11 cellular contexts compared by ENCODE assay signal in genomic region chr21:46297311-46298082, GRCh38. TPM values are rescaled to one million over a fixed set of nuclear protein-coding genes. Genes with fewer than 3 reads are reported as not detected.
A peak's percentile ranks its signal among the peaks of the same experiment; 100 is the strongest.
DNase-seq lines count a peak whose midpoint lies in the region; ATAC-seq, FAIRE-seq and TF ChIP-seq lines count a peak whose summit lies in the region.
"Had no signal": no experiment of that assay in that cellular context is flagged by ENCODE, and none has a peak within 500 bp of the region (broad histone marks: within the 10 kb centered on the region; RNA-seq: fewer than 3 reads in every experiment).

No MANE protein-coding gene starts in this region.

- 0 out of 3 replicates have a peak overlapping the region, but pooled peaks have one; percentile 2 for H3K27ac ChIP-seq in K562 (ENCODE audit: extremely low read depth, low read depth, low read length)
- H3K27ac ChIP-seq in stomach: peak overlapping the region in 4 of 5 donors; percentile 57 to 80 (median 72)

- no peak for TF ChIP-seq EP300 in K562 (IDR thresholded peaks at IDR 0.05; ENCODE audit: low read length)
- TF ChIP-seq EP300 in stomach (IDR thresholded peaks at IDR 0.05): no peak

- H3K9me1 ChIP-seq in K562 (ENCODE audit: control insufficient read depth, insufficient read depth, low read length): no peaks in the 10 kb centered on the region

- CTCF ChIA-PET in K562 (lab: Yijun Ruan, JAX; ENCODE audit: low intra/inter-chr PET ratio): no interaction called here

- no peak for ATAC-seq in K562
- peak; percentile 25 for ATAC-seq in left colon
- ATAC-seq in HG02981 (IDR thresholded peaks at IDR 0.05; ENCODE audit: unreplicated experiment): no peak

- no peak overlapping the region for H2AFZ ChIP-seq in K562 (ENCODE audit: low read depth, low read length)

- H3K9ac ChIP-seq in K562 (ENCODE audit: insufficient read depth in 1 of 2, low read depth in 2 of 2, low read length in 2 of 2): no peak overlapping the region

- TF ChIP-seq RAD21 in K562 (CRISPR knock-in tag; conservative IDR thresholded peaks at IDR 0.05 in 1 of 2, IDR thresholded peaks at IDR 0.05 in 1 of 2): no peak

- FAIRE-seq in K562 (lab: Jason Lieb, UNC): no peak
- FAIRE-seq: islet of Langerhans had no signal

- POLR2A ChIA-PET in K562 (lab: Yijun Ruan, JAX): interaction anchor here (0.6 to 2.0 kb wide), 5 partner anchors 9 to 306 kb away, joined by 3 to 6 read pairs (median 4); no protein-coding TSS in a partner anchor

- no peaks in the 10 kb centered on the region for H3K79me2 ChIP-seq in K562 (ENCODE audit: control insufficient read depth, insufficient read depth, low read length)

- no TSS peak for BruUV-seq in K562 (replicated peaks; lab: Mats Ljungman, UMichigan)

- in situ Hi-C loops in K562 (cut with MboI): no loop called here

- no peaks in the 10 kb centered on the region for H4K20me1 ChIP-seq in K562 (replicated peaks; ENCODE audit: control insufficient read depth, insufficient read depth, low read length)

- WGBS in K562 (ENCODE audit: insufficient coverage, low coverage, missing lambda C conversion rate): 93% methylated on average over 58 of the region's 77 CpGs
- WGBS in stomach, 5 donors: 1 to 6% (median 3%) methylated on average over 45 to 77 of the region's 77 CpGs

- no peak for TF ChIP-seq POLR2A in K562 (conservative IDR thresholded peaks at IDR 0.05)
- no peak for TF ChIP-seq POLR2A in stomach (IDR thresholded peaks at IDR 0.05)

- intact Hi-C loops in K562 (cut with micrococcal nuclease) (no loop called here), left colon (cut with DNase I, micrococcal nuclease) (no loop called here), stomach (cut with DNase I; ENCODE audit: low total_unique reads) (no loop called here)

- peaks cover 11 to 38% of the 10 kb centered on the region in 2 experiments for H3K4me1 ChIP-seq in K562 (replicated peaks in 1 of 2; ENCODE audit: control insufficient read depth in 2 of 2, insufficient read depth in 2 of 2, low read length in 2 of 2)
- H3K4me1 ChIP-seq in stomach: peaks cover 11 to 35% (median 30%) of the 10 kb centered on the region in 4 donors

- no peak for TF ChIP-seq CTCF in K562 (IDR thresholded peaks at IDR 0.05 in 2 of 3, conservative IDR thresholded peaks at IDR 0.05 in 1 of 3; ENCODE audit: insufficient read depth in 2 of 3, low read depth in 1 of 3, low read length in 3 of 3)
- TF ChIP-seq CTCF in stomach (IDR thresholded peaks at IDR 0.05): no peak

- H3K4me3 ChIP-seq in K562 (no peak overlapping the region), stomach (peak overlapping the region; percentile 45 to 63 (median 51))

- H3K9me3 ChIP-seq in K562 (replicated peaks; ENCODE audit: control insufficient read depth, insufficient read depth, low read depth, low read length): no peaks in the 10 kb centered on the region
- H3K9me3 ChIP-seq in stomach: no peaks in the 10 kb centered on the region

- H3K27me3 ChIP-seq in K562 (ENCODE audit: control insufficient read depth in 2 of 2, insufficient read depth in 2 of 2, low read length in 2 of 2) (no peaks in the 10 kb centered on the region), stomach (peaks cover 0 to 27% (median 10%) of the 10 kb centered on the region in 3 donors)

- H3K4me2 ChIP-seq in K562 (ENCODE audit: insufficient read depth, low read length): no peak overlapping the region

- peak; percentile 32 for DNase-seq in DMS79 treated with DMSO at 0.1 percent for 48 hours (lab: John Stamatoyannopoulos, UW)
- no peak for DNase-seq in DMS79 (lab: John Stamatoyannopoulos, UW)
- DNase-seq in K562 (ENCODE audit: extremely low read depth in 1 of 4, low spot score in 3 of 4): no peak
- no peak for DNase-seq in left colon
- DNase-seq in stomach: no peak
- DNase-seq in stimulated activated CD4-positive, alpha-beta T cell treated with anti-CD3 and anti-CD28 coated beads, Interleukin-12 subunit alpha, Interleukin-12 subunit beta, amount 100 ng/mL, for 4 hours: no peak
- DNase-seq in stimulated activated CD4-positive, alpha-beta T cell treated with anti-CD3 and anti-CD28 coated beads, Interleukin-4, amount 100 ng/mL, for 24 hours: no peak
- DNase-seq: ACHN, T1000 had no signal

- H3K36me3 ChIP-seq in K562 (ENCODE audit: control insufficient read depth, insufficient read depth, low read length): peaks cover 36% of the 10 kb centered on the region; the same call in 2 of the 3 replicates
- peaks cover 0 to 23% (median 14%) of the 10 kb centered on the region in 4 donors for H3K36me3 ChIP-seq in stomach

RNA-seq across cellular contexts. Expression of gene YBEY, which starts 11.4 kb away (rescaled TPM):
- 18.6 and 19.3 TPM in 2 replicates for total RNA-seq in K562 (2011; cell fraction: chromatin; rRNA removed; ENCODE audit: low replicate concordance)
- total RNA-seq in K562 (2011; cell fraction: nucleolus; rRNA removed): 15.7 and 16.2 TPM in 2 replicates
- total RNA-seq in K562 (2011; cell fraction: nucleoplasm; rRNA removed): 18.8 and 20.2 TPM in 2 replicates
- total RNA-seq in K562 (2014; rRNA removed) (10.7 and 12.4 TPM in 2 replicates), K562 (2014; rRNA removed; fragmentation: Illumina TruSeq; extraction: Trizol) (12.4 and 14.0 TPM in 2 replicates), K562 (2015; rRNA removed; fragmentation: Illumina TruSeq; extraction: Trizol) (14.3 and 15.6 TPM in 2 replicates), K562 (2021) (10.5 and 10.7 TPM in 2 replicates), left colon (10 to 100 TPM; 19.6 to 25.7 TPM), stomach (10 to 100 TPM in 2 of 5 donors, 1 to 10 TPM in 3; 1.0 to 22.0 (median 5.3) TPM)
- polyA plus RNA-seq in K562 (2011; rRNA removed) (9.9 and 15.9 TPM in 2 replicates), K562 (2014; fragmentation: Illumina TruSeq; extraction: Trizol) (14.1 and 14.7 TPM in 2 replicates), K562 (2014; fragmentation: Nextera tagmentation; extraction: Ambion mirVana) (1 to 10 TPM; 6.4 to 9.4 TPM), K562 (2014; rRNA removed) (28.0 and 39.6 TPM in 2 replicates), stomach (10 to 100 TPM; 14.2 to 19.6 (median 16.4) TPM)
- polyA plus RNA-seq in K562 (2011; cell fraction: cytosol; rRNA removed): 8.1 and 10.3 TPM in 2 replicates
- 6.9 and 7.3 TPM in 2 replicates for polyA plus RNA-seq in K562 (2011; cell fraction: nucleus; rRNA removed)
- 13.9 and 16.0 TPM in 2 replicates for polyA plus RNA-seq in K562 (2012)
- 7.3 and 8.3 TPM in 2 replicates for polyA minus RNA-seq in K562 (2011; rRNA and poly(A)+ RNA removed)
- 2.5 and 5.2 TPM in 2 replicates for polyA minus RNA-seq in K562 (2011; cell fraction: cytosol; rRNA and poly(A)+ RNA removed)
- polyA minus RNA-seq in K562 (2011; cell fraction: nucleus; rRNA and poly(A)+ RNA removed): 4.6 and 6.9 TPM in 2 replicates

RNA-seq across cellular contexts. Expression of gene MCM3AP, which starts 12.1 kb away (rescaled TPM):
- 521 and 755 TPM in 2 replicates for total RNA-seq in K562 (2011; cell fraction: chromatin; rRNA removed; ENCODE audit: low replicate concordance)
- 321 and 328 TPM in 2 replicates for total RNA-seq in K562 (2011; cell fraction: nucleolus; rRNA removed)
- 365 and 369 TPM in 2 replicates for total RNA-seq in K562 (2011; cell fraction: nucleoplasm; rRNA removed)
- 98.9 and 106 TPM in 2 replicates for total RNA-seq in K562 (2014; rRNA removed)
- 69.2 and 73.1 TPM in 2 replicates for total RNA-seq in K562 (2014; rRNA removed; fragmentation: Illumina TruSeq; extraction: Trizol)
- 65.1 and 80.9 TPM in 2 replicates for total RNA-seq in K562 (2015; rRNA removed; fragmentation: Illumina TruSeq; extraction: Trizol)
- 154 and 179 TPM in 2 replicates for total RNA-seq in K562 (2021)
- polyA plus RNA-seq in K562 (2011; rRNA removed): 60.4 and 69.6 TPM in 2 replicates
- polyA plus RNA-seq in K562 (2011; cell fraction: cytosol; rRNA removed): 46.8 and 52.9 TPM in 2 replicates
- polyA plus RNA-seq in K562 (2011; cell fraction: nucleus; rRNA removed): 172 and 195 TPM in 2 replicates
- 67.7 and 73.1 TPM in 2 replicates for polyA plus RNA-seq in K562 (2012)
- polyA plus RNA-seq in K562 (2014; fragmentation: Illumina TruSeq; extraction: Trizol): 65.9 and 75.9 TPM in 2 replicates
- polyA plus RNA-seq in K562 (2014; fragmentation: Nextera tagmentation; extraction: Ambion mirVana): 1 to 10 TPM; 6.5 to 9.1 TPM
- polyA plus RNA-seq in K562 (2014; rRNA removed): 75.4 and 82.8 TPM in 2 replicates
- 102 and 106 TPM in 2 replicates for polyA minus RNA-seq in K562 (2011; rRNA and poly(A)+ RNA removed)
- polyA minus RNA-seq in K562 (2011; cell fraction: cytosol; rRNA and poly(A)+ RNA removed): 116 and 119 TPM in 2 replicates
- 122 and 182 TPM in 2 replicates for polyA minus RNA-seq in K562 (2011; cell fraction: nucleus; rRNA and poly(A)+ RNA removed)
- 10 to 100 TPM; 90.6 to 94.3 TPM for total RNA-seq in left colon
- 100 to 1,000 TPM in 2 of 5 donors, 10 to 100 TPM in 3; 55.8 to 555 (median 97.1) TPM for total RNA-seq in stomach
- 10 to 100 TPM; 18.9 to 35.8 (median 24.6) TPM for polyA plus RNA-seq in stomach

RNA-seq across cellular contexts. Expression of gene C21orf58, which starts 26.2 kb away (rescaled TPM):
- total RNA-seq in K562 (2011; cell fraction: chromatin; rRNA removed; ENCODE audit: low replicate concordance): 76.9 and 158 TPM in 2 replicates
- total RNA-seq in K562 (2011; cell fraction: nucleolus; rRNA removed): 122 and 125 TPM in 2 replicates
- total RNA-seq in K562 (2011; cell fraction: nucleoplasm; rRNA removed): 94.2 and 95.7 TPM in 2 replicates
- total RNA-seq in K562 (2014; rRNA removed) (20.1 and 22.4 TPM in 2 replicates), K562 (2014; rRNA removed; fragmentation: Illumina TruSeq; extraction: Trizol) (4.5 and 6.0 TPM in 2 replicates), K562 (2015; rRNA removed; fragmentation: Illumina TruSeq; extraction: Trizol) (13.5 and 14.2 TPM in 2 replicates), K562 (2021) (29.1 and 30.5 TPM in 2 replicates), left colon (1 to 10 TPM; 4.6 to 9.8 TPM), stomach (10 to 100 TPM in 1 of 5 donors, 1 to 10 TPM in 3, under 1 TPM in 1; 0.89 to 15.1 (median 7.8) TPM)
- polyA plus RNA-seq in K562 (2011; rRNA removed) (12.4 and 16.7 TPM in 2 replicates), K562 (2014; fragmentation: Illumina TruSeq; extraction: Trizol) (10.6 and 16.1 TPM in 2 replicates), K562 (2014; fragmentation: Nextera tagmentation; extraction: Ambion mirVana) (1 to 10 TPM; 1.2 to 1.9 TPM), K562 (2014; rRNA removed) (27.9 and 30.0 TPM in 2 replicates), stomach (1 to 10 TPM; 1.7 to 2.8 (median 2.5) TPM)
- polyA plus RNA-seq in K562 (2011; cell fraction: cytosol; rRNA removed): 13.8 and 15.9 TPM in 2 replicates
- 66.8 and 97.1 TPM in 2 replicates for polyA plus RNA-seq in K562 (2011; cell fraction: nucleus; rRNA removed)
- polyA plus RNA-seq in K562 (2012): 14.5 and 40.1 TPM in 2 replicates
- 11.0 and 11.9 TPM in 2 replicates for polyA minus RNA-seq in K562 (2011; rRNA and poly(A)+ RNA removed)
- 9.0 and 10.6 TPM in 2 replicates for polyA minus RNA-seq in K562 (2011; cell fraction: cytosol; rRNA and poly(A)+ RNA removed)
- polyA minus RNA-seq in K562 (2011; cell fraction: nucleus; rRNA and poly(A)+ RNA removed): 48.5 and 60.9 TPM in 2 replicates

RNA-seq across cellular contexts. Expression of gene PCNT, which starts 26.5 kb away (rescaled TPM):
- total RNA-seq in K562 (2011; cell fraction: chromatin; rRNA removed; ENCODE audit: low replicate concordance): 228 and 231 TPM in 2 replicates
- 111 and 116 TPM in 2 replicates for total RNA-seq in K562 (2011; cell fraction: nucleolus; rRNA removed)
- 105 and 117 TPM in 2 replicates for total RNA-seq in K562 (2011; cell fraction: nucleoplasm; rRNA removed)
- total RNA-seq in K562 (2014; rRNA removed): 31.3 and 36.8 TPM in 2 replicates
- total RNA-seq in K562 (2014; rRNA removed; fragmentation: Illumina TruSeq; extraction: Trizol): 32.5 and 33.8 TPM in 2 replicates
- total RNA-seq in K562 (2015; rRNA removed; fragmentation: Illumina TruSeq; extraction: Trizol): 29.7 and 30.9 TPM in 2 replicates
- total RNA-seq in K562 (2021): 43.7 and 53.5 TPM in 2 replicates
- 23.9 and 27.8 TPM in 2 replicates for polyA plus RNA-seq in K562 (2011; rRNA removed)
- 12.2 and 15.3 TPM in 2 replicates for polyA plus RNA-seq in K562 (2011; cell fraction: cytosol; rRNA removed)
- polyA plus RNA-seq in K562 (2011; cell fraction: nucleus; rRNA removed): 138 and 140 TPM in 2 replicates
- polyA plus RNA-seq in K562 (2012): 30.2 and 40.7 TPM in 2 replicates
- polyA plus RNA-seq in K562 (2014; fragmentation: Illumina TruSeq; extraction: Trizol): 32.1 and 34.5 TPM in 2 replicates
- polyA plus RNA-seq in K562 (2014; fragmentation: Nextera tagmentation; extraction: Ambion mirVana): 10 to 100 TPM in 1 of 2 experiments, 1 to 10 TPM in 1; 9.1 to 16.4 TPM
- polyA plus RNA-seq in K562 (2014; rRNA removed): 35.9 and 41.2 TPM in 2 replicates
- polyA minus RNA-seq in K562 (2011; rRNA and poly(A)+ RNA removed): 81.0 and 84.8 TPM in 2 replicates
- polyA minus RNA-seq in K562 (2011; cell fraction: cytosol; rRNA and poly(A)+ RNA removed): 18.4 and 26.1 TPM in 2 replicates
- 52.5 and 71.8 TPM in 2 replicates for polyA minus RNA-seq in K562 (2011; cell fraction: nucleus; rRNA and poly(A)+ RNA removed)
- 10 to 100 TPM; 17.6 to 28.8 TPM for total RNA-seq in left colon
- 100 to 1,000 TPM in 1 of 5 donors, 10 to 100 TPM in 4; 24.2 to 133 (median 63.6) TPM for total RNA-seq in stomach
- polyA plus RNA-seq in stomach: 10 to 100 TPM in 1 of 3 donors, 1 to 10 TPM in 2; 4.7 to 10.9 (median 7.9) TPM
